ENCODE assay signal across 8 cellular contexts in the genomic region with DNA sequence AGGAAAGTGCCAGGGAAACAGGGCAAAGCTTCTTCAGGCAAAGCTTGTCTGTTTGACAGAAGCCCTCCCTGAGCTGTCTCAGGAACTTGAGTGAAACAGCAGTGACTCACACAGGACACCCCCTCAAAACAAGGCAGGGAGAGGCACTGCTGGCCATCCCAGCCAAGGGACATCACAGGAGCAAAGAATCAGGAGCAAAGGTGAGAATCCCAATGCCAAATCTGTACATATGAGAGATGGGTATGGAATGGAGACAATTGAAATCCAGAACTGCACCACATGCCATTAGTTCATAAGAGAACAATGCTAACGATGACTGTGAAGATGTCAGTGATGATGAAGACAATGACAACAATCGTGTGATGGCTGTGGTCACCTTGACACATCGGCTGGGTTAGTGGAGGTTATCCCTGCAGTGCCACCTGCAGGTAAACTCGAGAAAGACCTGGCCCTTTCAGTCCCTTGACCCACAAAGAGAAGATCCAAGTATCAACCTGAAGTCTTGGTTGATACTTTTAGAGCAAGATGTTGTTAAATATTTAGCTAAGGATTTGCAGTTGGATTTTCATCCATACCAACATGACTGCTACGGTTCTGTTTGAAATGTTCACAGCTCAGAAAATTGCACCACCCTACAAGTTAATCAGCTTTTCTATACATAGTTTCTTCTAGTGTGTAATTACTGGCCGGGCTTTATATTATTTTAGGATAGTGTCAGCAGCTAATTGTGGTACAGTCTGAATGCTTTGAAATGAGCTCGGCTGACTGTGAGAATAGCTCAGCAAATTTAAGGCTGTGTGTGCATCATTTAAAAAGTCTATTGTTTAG. TPM values are rescaled to one million over a fixed set of nuclear protein-coding genes. Genes with fewer than 3 reads are reported as not detected.
DNase-seq lines count a peak whose midpoint lies in the region; ATAC-seq and TF ChIP-seq lines count a peak whose summit lies in the region.

No MANE protein-coding gene starts in this region.

- H3K4me3 Mint-ChIP-seq in activated T-helper 1 cell treated with anti-CD3 and anti-CD28 coated beads, Interleukin-12 subunit alpha, Interleukin-12 subunit beta, Interleukin-2, Interleukin-4 antibody, amounts not matched to agents 30 ng/mL and 10 ng/mL and 1 ng/mL, durations not matched to agents 14 hours and 24 hours and 36 hours, result no peak overlapping the region

- intact Hi-C loops in activated T-helper 1 cell treated with anti-CD3 and anti-CD28 coated beads, Interleukin-12 subunit alpha, Interleukin-12 subunit beta, Interleukin-2, Interleukin-4 antibody, amounts not matched to agents 30 ng/mL and 10 ng/mL and 1 ng/mL, durations not matched to agents 14 hours and 24 hours and 36 hours (cut with micrococcal nuclease), result no loop called here

- no peak overlapping the region for H3K27ac Mint-ChIP-seq in activated T-helper 1 cell treated with anti-CD3 and anti-CD28 coated beads, Interleukin-12 subunit alpha, Interleukin-12 subunit beta, Interleukin-2, Interleukin-4 antibody, amounts not matched to agents 30 ng/mL and 10 ng/mL and 1 ng/mL, durations not matched to agents 14 hours and 24 hours and 36 hours

- ATAC-seq in GM21360 (IDR thresholded peaks at IDR 0.05; ENCODE audit: unreplicated experiment), result no peak

- DNase-seq in DMS53 treated with DMSO at 0.1 percent for 48 hours (lab: John Stamatoyannopoulos, UW; ENCODE audit: unreplicated experiment) (peak; percentile 1), GM20000 (ENCODE audit: low spot score) (peak; percentile 38), NCI-H69 (lab: John Stamatoyannopoulos, UW) (peak; percentile 35), fibroblast of villous mesenchyme (ENCODE audit: low read depth) (no peak), epidermal melanocyte (ENCODE audit: insufficient read length, low spot score) (no peak), NCI-H1105 treated with DMSO at 0.1 percent for 48 hours (lab: John Stamatoyannopoulos, UW) (no peak)
- DNase-seq in activated T-helper 1 cell treated with anti-CD3 and anti-CD28 coated beads, Interleukin-12 subunit alpha, Interleukin-12 subunit beta, Interleukin-2, Interleukin-4 antibody, amounts not matched to agents 30 ng/mL and 10 ng/mL and 1 ng/mL, durations not matched to agents 14 hours and 24 hours and 36 hours (ENCODE audit: low spot score), result no peak

- no peaks in the 10 kb centered on the region for H3K4me1 Mint-ChIP-seq in activated T-helper 1 cell treated with anti-CD3 and anti-CD28 coated beads, Interleukin-12 subunit alpha, Interleukin-12 subunit beta, Interleukin-2, Interleukin-4 antibody, amounts not matched to agents 30 ng/mL and 10 ng/mL and 1 ng/mL, durations not matched to agents 14 hours and 24 hours and 36 hours (ENCODE audit: low read depth)

- no peak overlapping the region for H3K4me3 ChIP-seq in fibroblast of villous mesenchyme (ENCODE audit: low read depth, low read length)

- TF ChIP-seq CTCF in GM20000 (IDR thresholded peaks at IDR 0.05; ENCODE audit: extremely low read depth, missing control alignments) (peak; percentile 37), fibroblast of villous mesenchyme (IDR thresholded peaks at IDR 0.05; ENCODE audit: insufficient read depth, low read depth, low read length) (peak; percentile 50)

- peaks cover 9% of the 10 kb centered on the region for H3K9me3 Mint-ChIP-seq in activated T-helper 1 cell treated with anti-CD3 and anti-CD28 coated beads, Interleukin-12 subunit alpha, Interleukin-12 subunit beta, Interleukin-2, Interleukin-4 antibody, amounts not matched to agents 30 ng/mL and 10 ng/mL and 1 ng/mL, durations not matched to agents 14 hours and 24 hours and 36 hours

- peaks cover 3% of the 10 kb centered on the region for H3K27me3 Mint-ChIP-seq in activated T-helper 1 cell treated with anti-CD3 and anti-CD28 coated beads, Interleukin-12 subunit alpha, Interleukin-12 subunit beta, Interleukin-2, Interleukin-4 antibody, amounts not matched to agents 30 ng/mL and 10 ng/mL and 1 ng/mL, durations not matched to agents 14 hours and 24 hours and 36 hours (ENCODE audit: insufficient read depth)

- no peaks in the 10 kb centered on the region for H3K36me3 Mint-ChIP-seq in activated T-helper 1 cell treated with anti-CD3 and anti-CD28 coated beads, Interleukin-12 subunit alpha, Interleukin-12 subunit beta, Interleukin-2, Interleukin-4 antibody, amounts not matched to agents 30 ng/mL and 10 ng/mL and 1 ng/mL, durations not matched to agents 14 hours and 24 hours and 36 hours (ENCODE audit: low read depth)

RNA-seq across cellular contexts. Expression of gene IPO5, which starts 42.0 kb away (rescaled TPM):
- total RNA-seq in fibroblast of villous mesenchyme, result 190 and 282 TPM in 2 replicates
- 210 and 226 TPM in 2 replicates for total RNA-seq in activated T-helper 1 cell treated with anti-CD3 and anti-CD28 coated beads, Interleukin-12 subunit alpha, Interleukin-12 subunit beta, Interleukin-2, Interleukin-4 antibody, amounts not matched to agents 30 ng/mL and 10 ng/mL and 1 ng/mL, durations not matched to agents 14 hours and 24 hours and 36 hours

Comparison
In these comparisons a context has a peak if more than half of its experiments do, and no peak if none do; other contexts are left out.
1. DNase-seq: peak in DMS53 treated with DMSO at 0.1 percent for 48 hours (single experiment), GM20000 (single experiment) and NCI-H69 (single experiment); none in fibroblast of villous mesenchyme (single experiment), epidermal melanocyte (single experiment), activated T-helper 1 cell treated with anti-CD3 and anti-CD28 coated beads, Interleukin-12 subunit alpha, Interleukin-12 subunit beta, Interleukin-2, Interleukin-4 antibody, amounts not matched to agents 30 ng/mL and 10 ng/mL and 1 ng/mL, durations not matched to agents 14 hours and 24 hours and 36 hours (single experiment) and NCI-H1105 treated with DMSO at 0.1 percent for 48 hours (single experiment).